23 cellular contexts compared by ENCODE assay signal in genomic region chr18:46010676-46011075, GRCh38.
"Had no signal": no experiment of that assay in that cellular context is flagged by ENCODE, and none has a peak within 500 bp of the region (broad histone marks: within the 10 kb centered on the region; RNA-seq: fewer than 3 reads in every experiment).

No MANE protein-coding gene starts in this region.

- H3K27me3 ChIP-seq: colonic mucosa, heart left ventricle, ovary, right lobe of liver, testis, transverse colon had no signal

- H3K4me1 ChIP-seq: colonic mucosa, testis, transverse colon had no signal

- H3K36me3 Mint-ChIP-seq: memory B cell had no signal

- H3K4me3 Mint-ChIP-seq: endodermal cell; memory B cell; mesothelial cell of epicardium; natural killer cell; neural crest cell; stimulated activated naive B cell treated with anti-CD40 and anti-IgM and Interleukin-4, amounts not matched to agents 10 μg/mL and 1 μg/mL and 100 μg/mL, for 72 hours; stimulated activated naive CD8-positive, alpha-beta T cell treated with anti-CD3 and anti-CD28 coated beads, Interleukin-15, amount 100 ng/mL, for 72 hours had no signal

- H3K27ac Mint-ChIP-seq: endodermal cell; memory B cell; mesothelial cell of epicardium; natural killer cell; progenitor cell of endocrine pancreas; stimulated activated naive B cell treated with anti-CD40 and anti-IgM and Interleukin-4, amounts not matched to agents 10 μg/mL and 1 μg/mL and 100 μg/mL, for 72 hours; stimulated activated naive CD8-positive, alpha-beta T cell treated with anti-CD3 and anti-CD28 coated beads, Interleukin-15, amount 100 ng/mL, for 72 hours had no signal

- H3K9me3 Mint-ChIP-seq: endodermal cell; memory B cell; mesothelial cell of epicardium; natural killer cell; neural crest cell; stimulated activated naive CD8-positive, alpha-beta T cell treated with anti-CD3 and anti-CD28 coated beads, Interleukin-15, amount 100 ng/mL, for 72 hours had no signal

- H3K36me3 ChIP-seq: colonic mucosa, heart left ventricle, ovary, right lobe of liver had no signal

- H3K4me1 Mint-ChIP-seq: endodermal cell, mesothelial cell of epicardium, neural crest cell had no signal

- DNase-seq: cerebellar nuclear complex; colonic mucosa; effector CD4-positive, alpha-beta T cell; endodermal cell; foreskin melanocyte; hippocampal formation; kidney glomerular epithelial cell; lower lobe of right lung; natural killer cell; nucleus accumbens; ovary; right lobe of liver; stimulated activated CD4-positive, alpha-beta T cell treated with anti-CD3 and anti-CD28 coated beads, Interleukin-2, amount 100 ng/mL, for 24 hours; stimulated activated CD4-positive, alpha-beta T cell treated with anti-CD3 and anti-CD28 coated beads, Interleukin-4, amount 100 ng/mL, for 4 hours; stimulated activated naive B cell treated with anti-CD40 and anti-IgM and Interleukin-4, amounts not matched to agents 10 μg/mL and 1 μg/mL and 100 μg/mL, for 72 hours; stimulated activated naive CD8-positive, alpha-beta T cell treated with anti-CD3 and anti-CD28 coated beads, Interleukin-15, amount 100 ng/mL, for 72 hours; testis; transverse colon had no signal

- H3K4me3 ChIP-seq: colonic mucosa, heart left ventricle, lower lobe of right lung, ovary, right lobe of liver, testis, transverse colon had no signal

- H3K9me3 ChIP-seq: colonic mucosa, heart left ventricle, lower lobe of right lung, ovary, right lobe of liver, testis, transverse colon had no signal

- H3K27me3 Mint-ChIP-seq: progenitor cell of endocrine pancreas; stimulated activated naive CD8-positive, alpha-beta T cell treated with anti-CD3 and anti-CD28 coated beads, Interleukin-15, amount 100 ng/mL, for 72 hours had no signal

- H3K27ac ChIP-seq: colonic mucosa, lower lobe of right lung, ovary, right lobe of liver, testis, transverse colon had no signal
